In the genomic region with DNA sequence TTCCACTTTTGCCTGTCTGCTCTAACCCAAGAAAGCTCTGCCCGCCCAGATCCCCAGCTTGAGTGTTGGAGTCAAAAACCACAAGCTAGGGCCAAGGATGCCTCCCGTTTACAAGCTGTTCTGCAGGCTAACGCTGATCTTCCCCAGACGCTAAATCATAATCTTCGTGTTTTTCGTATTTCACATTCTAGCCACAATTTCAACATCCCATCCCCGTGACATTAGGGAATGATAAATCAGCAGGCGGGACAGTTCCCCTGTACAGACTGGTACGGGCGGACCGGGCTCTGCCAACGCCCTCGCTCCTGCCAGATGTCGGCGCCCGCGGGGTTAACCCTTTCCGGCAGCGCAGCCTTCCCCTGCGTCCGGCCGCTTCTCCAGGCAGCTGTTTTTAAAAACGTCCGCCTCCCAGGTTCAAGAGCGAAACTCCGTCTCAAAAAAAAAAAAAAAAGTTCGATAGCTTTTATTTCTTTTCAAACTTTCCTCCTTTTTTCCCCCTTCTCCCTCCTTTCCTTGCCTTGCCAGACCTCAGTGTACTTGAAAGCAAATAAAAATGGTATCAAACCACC, we compare ENCODE assay signal across 9 cellular contexts.
DNase-seq lines count a peak whose midpoint lies in the region; ATAC-seq, FAIRE-seq and TF ChIP-seq lines count a peak whose summit lies in the region.
"Had no signal": no experiment of that assay in that cellular context is flagged by ENCODE, and none has a peak within 500 bp of the region (broad histone marks: within the 10 kb centered on the region; RNA-seq: fewer than 3 reads in every experiment).

No MANE protein-coding gene starts in this region.

- H3K79me2 ChIP-seq in MM.1S (ENCODE audit: low read length) (no peaks in the 10 kb centered on the region), GM12878 (ENCODE audit: control insufficient read depth, insufficient read depth, low read length) (no peaks in the 10 kb centered on the region)

- TF ChIP-seq CTCF in MM.1S (IDR thresholded peaks at IDR 0.05; ENCODE audit: low read length) (no peak), GM12878 (IDR thresholded peaks at IDR 0.05 in 2 of 3, conservative IDR thresholded peaks at IDR 0.05 in 1 of 3; ENCODE audit: control insufficient read depth in 2 of 3, extremely low read depth in 1 of 3, insufficient read depth in 1 of 3, low read depth in 3 of 3, low read length in 3 of 3) (no peak)

- H3F3A ChIP-seq in MM.1S (ENCODE audit: insufficient read depth, low read length): no peaks in the 10 kb centered on the region

- H3K9ac ChIP-seq in MM.1S (ENCODE audit: low read length) (no peak overlapping the region), GM12878 (ENCODE audit: control insufficient read depth, insufficient read depth, low read length) (no peak overlapping the region), iPS-15b (ENCODE audit: low read depth, low read length) (no peak overlapping the region), skeletal muscle tissue (ENCODE audit: low read depth in 1 of 3, low read length in 3 of 3) (peak overlapping the region in 2 of 3 donors; percentile 34 to 57)

- POLR2A ChIA-PET in GM12878 (lab: Charles Lee): no interaction called here

- no peak overlapping the region for H3K27ac ChIP-seq in MM.1S (ENCODE audit: low read length)
- H3K27ac ChIP-seq in GM12878 (ENCODE audit: control insufficient read depth, insufficient read depth): no peak overlapping the region
- no peak overlapping the region for H3K27ac ChIP-seq in skeletal muscle tissue (ENCODE audit: low read depth, low read length)
- H3K27ac ChIP-seq: HL-60 had no signal

- H3K4me3 ChIP-seq in MM.1S (ENCODE audit: low read length) (peak overlapping the region; percentile 50), GM12878 (no peak overlapping the region), iPS-15b (ENCODE audit: low read depth, low read length) (peak overlapping the region; percentile 69), skeletal muscle tissue (ENCODE audit: low read length in 3 of 3) (peak overlapping the region; percentile 49 to 60 (median 54))

- DNase-seq in CD1c-positive myeloid dendritic cell (ENCODE audit: extremely low spot score) (peak; percentile 55), MM.1S (peak; percentile 50), GM12878 (ENCODE audit: low read depth, low spot score) (no peak), DMS153 (lab: John Stamatoyannopoulos, UW) (no peak), DMS153 treated with DMSO at 0.1 percent for 48 hours (lab: John Stamatoyannopoulos, UW; ENCODE audit: unreplicated experiment) (no peak), cortex of kidney (lab: John Stamatoyannopoulos, UW) (no peak)

- H4K20me1 ChIP-seq in MM.1S (ENCODE audit: insufficient read depth, low read length): no peaks in the 10 kb centered on the region
- no peaks in the 10 kb centered on the region for H4K20me1 ChIP-seq in GM12878 (ENCODE audit: control insufficient read depth, insufficient read depth)

- H3K9me3 ChIP-seq in MM.1S (replicated peaks; ENCODE audit: insufficient read depth, low read length) (no peaks in the 10 kb centered on the region), GM12878 (replicated peaks; ENCODE audit: control insufficient read depth, insufficient read depth, low read length) (no peaks in the 10 kb centered on the region), iPS-15b (ENCODE audit: control insufficient read depth, insufficient read depth, low read length) (no peaks in the 10 kb centered on the region), skeletal muscle tissue (ENCODE audit: control insufficient read depth in 3 of 3, low read length in 3 of 3) (no peaks in the 10 kb centered on the region)

- no peak for TF ChIP-seq RAD21 in GM12878 (IDR thresholded peaks at IDR 0.05; ENCODE audit: insufficient read depth, low read depth, low read length)

- in situ Hi-C loops in GM12878 (cut with MboI): no loop called here

- H3K36me3 ChIP-seq in MM.1S (replicated peaks; ENCODE audit: insufficient read depth, low read length): no peaks in the 10 kb centered on the region
- no peaks in the 10 kb centered on the region for H3K36me3 ChIP-seq in GM12878 (ENCODE audit: control insufficient read depth in 2 of 2, insufficient read depth in 2 of 2, low read length in 1 of 2)
- H3K36me3 ChIP-seq in iPS-15b (ENCODE audit: control insufficient read depth, insufficient read depth, low read length): no peaks in the 10 kb centered on the region
- no peaks in the 10 kb centered on the region for H3K36me3 ChIP-seq in skeletal muscle tissue (ENCODE audit: control insufficient read depth in 3 of 3, insufficient read depth in 3 of 3, low read length in 3 of 3)

- SMC1A ChIA-PET in GM12878 (lab: Charles Lee; ENCODE audit: uncharacterized antibody, unreplicated experiment): no interaction called here

- CTCF ChIA-PET in GM12878 (lab: Yijun Ruan, JAX): no interaction called here

- H3K27me3 ChIP-seq in MM.1S (replicated peaks; ENCODE audit: insufficient read depth, low read length): no peaks in the 10 kb centered on the region
- H3K27me3 ChIP-seq in GM12878 (replicated peaks in 1 of 2; ENCODE audit: control insufficient read depth in 2 of 2, insufficient read depth in 2 of 2, low read length in 1 of 2): peaks cover 1 to 5% of the 10 kb centered on the region in 2 experiments; a peak in 2 of 4 replicates
- peaks cover 32% of the 10 kb centered on the region for H3K27me3 ChIP-seq in iPS-15b (ENCODE audit: control insufficient read depth, insufficient read depth, low read length)
- peaks cover 24 to 32% (median 28%) of the 10 kb centered on the region in 3 donors for H3K27me3 ChIP-seq in skeletal muscle tissue (ENCODE audit: control insufficient read depth in 3 of 3, insufficient read depth in 3 of 3, low read length in 3 of 3)

- peak overlapping the region; percentile 59 for H3K4me2 ChIP-seq in MM.1S (ENCODE audit: low read depth, low read length)
- H3K4me2 ChIP-seq in GM12878 (ENCODE audit: control insufficient read depth, insufficient read depth): no peak overlapping the region

- H3K9me2 ChIP-seq in MM.1S (replicated peaks; ENCODE audit: insufficient read depth, low read length): no peaks in the 10 kb centered on the region

- BruUV-seq in GM12878 (replicated peaks; lab: Mats Ljungman, UMichigan): no TSS peak

- no peak for ATAC-seq in GM12878

- 5% methylated on average over 27 of the region's 27 CpGs for WGBS in GM12878 (ENCODE audit: insufficient coverage, insufficient replicate concordance, low lambda C conversion rate, missing lambda C conversion rate)

- no peak for FAIRE-seq in GM12878 (lab: Jason Lieb, UNC)

- H3K4me1 ChIP-seq in MM.1S (ENCODE audit: low read length) (no peaks in the 10 kb centered on the region), GM12878 (ENCODE audit: control insufficient read depth, insufficient read depth, low read length) (no peaks in the 10 kb centered on the region), iPS-15b (ENCODE audit: control insufficient read depth, insufficient read depth, low read length) (peaks cover 5% of the 10 kb centered on the region), skeletal muscle tissue (ENCODE audit: control insufficient read depth in 3 of 3, insufficient read depth in 3 of 3, low read length in 3 of 3) (peaks cover 0 to 6% (median 5%) of the 10 kb centered on the region in 3 donors)

- TF ChIP-seq POLR2A in GM12878 (IDR thresholded peaks at IDR 0.05; ENCODE audit: low read depth, low read length): no peak

- H2AFZ ChIP-seq in MM.1S (ENCODE audit: low read length): peak overlapping the region; percentile 40; the same call in 1 of the 2 replicates
- no peak overlapping the region for H2AFZ ChIP-seq in GM12878 (ENCODE audit: control insufficient read depth, low read depth, low read length)

- RAD21 ChIA-PET in GM12878 (lab: Charles Lee; ENCODE audit: unreplicated experiment): no interaction called here

- intact Hi-C loops in GM12878 (cut with micrococcal nuclease; ENCODE audit: unreplicated experiment): no loop called here

- no peak for TF ChIP-seq EP300 in GM12878 (IDR thresholded peaks at IDR 0.05; ENCODE audit: borderline replicate concordance in 1 of 2, control insufficient read depth in 1 of 2, low read depth in 2 of 2, low read length in 2 of 2)

TF ChIP-seq in GM12878, 131 proteins besides CTCF, POLR2A, EP300 and RAD21:
- no peak for TF ChIP-seq CREM (IDR thresholded peaks at IDR 0.05; ENCODE audit: low read depth)
- TF ChIP-seq, protein P1, sequence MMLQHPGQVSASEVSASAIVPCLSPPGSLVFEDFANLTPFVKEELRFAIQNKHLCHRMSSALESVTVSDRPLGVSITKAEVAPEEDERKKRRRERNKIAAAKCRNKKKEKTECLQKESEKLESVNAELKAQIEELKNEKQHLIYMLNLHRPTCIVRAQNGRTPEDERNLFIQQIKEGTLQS (IDR thresholded peaks at IDR 0.05; ENCODE audit: borderline replicate concordance, extremely low read depth, low read depth, low read length): no peak
- 0 out of 2 replicates have a peak, but pooled peaks have one; percentile 30 for TF ChIP-seq EZH2 (IDR thresholded peaks at IDR 0.05; ENCODE audit: borderline replicate concordance, control insufficient read depth, low read depth, low read length)
- no peak for TF ChIP-seq CBFB (IDR thresholded peaks at IDR 0.05; ENCODE audit: low read depth)
- TF ChIP-seq MTA3 (IDR thresholded peaks at IDR 0.05; ENCODE audit: borderline replicate concordance, low read length): no peak
- TF ChIP-seq POLR2AphosphoS5 (IDR thresholded peaks at IDR 0.05; ENCODE audit: low read length): no peak

Comparison
In these comparisons a context has a peak if more than half of its experiments do, and no peak if none do; other contexts are left out.
1. DNase-seq: peak in CD1c-positive myeloid dendritic cell (single experiment) and MM.1S (single experiment); none in GM12878 (single experiment), DMS153 (single experiment), DMS153 treated with DMSO at 0.1 percent for 48 hours (single experiment) and cortex of kidney (single experiment).
2. H3K9ac ChIP-seq: peak in skeletal muscle tissue (2 of 3); none in MM.1S (single experiment), GM12878 (single experiment) and iPS-15b (single experiment).